In the genomic region with DNA sequence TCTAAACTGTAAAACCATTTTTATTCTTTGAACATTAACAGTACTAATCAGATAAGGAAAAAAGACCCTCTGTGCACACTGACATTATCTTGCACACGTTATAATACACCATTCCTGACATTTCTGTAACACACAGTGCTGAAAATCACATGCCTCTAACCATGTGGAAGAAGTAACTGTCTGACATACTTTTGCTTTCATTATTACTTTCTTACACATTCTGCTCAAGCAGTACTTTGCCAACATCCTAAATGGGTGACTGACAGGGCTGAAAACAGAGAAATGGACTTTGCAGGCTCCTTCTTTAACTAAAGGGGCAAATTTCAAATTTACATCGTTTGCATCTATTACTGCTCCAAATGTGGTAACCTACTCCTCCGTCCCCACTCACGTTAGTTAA, we compare ENCODE assay signal across 11 cellular contexts. TPM values are rescaled to one million over a fixed set of nuclear protein-coding genes. Genes with fewer than 3 reads are reported as not detected.
DNase-seq lines count a peak whose midpoint lies in the region; ATAC-seq, FAIRE-seq and TF ChIP-seq lines count a peak whose summit lies in the region.
"Had no signal": no experiment of that assay in that cellular context is flagged by ENCODE, and none has a peak within 500 bp of the region (broad histone marks: within the 10 kb centered on the region; RNA-seq: fewer than 3 reads in every experiment).

No MANE protein-coding gene starts in this region.

- TF ChIP-seq POLR2A in right lobe of liver (IDR thresholded peaks at IDR 0.05) (no peak), HepG2 (IDR thresholded peaks at IDR 0.05; ENCODE audit: insufficient read depth in 1 of 2, low read depth in 2 of 2, low read length in 2 of 2) (no peak)

- H3K27ac ChIP-seq in right lobe of liver (no peak overlapping the region), HepG2 (ENCODE audit: extremely low read length, insufficient read depth, low read length) (no peak overlapping the region)

- no peak for TF ChIP-seq EP300 in HepG2 (IDR thresholded peaks at IDR 0.05; ENCODE audit: low read depth in 2 of 2, low read length in 2 of 2)
- TF ChIP-seq EP300 in HepG2 (CRISPR knock-in tag; IDR thresholded peaks at IDR 0.05; ENCODE audit: borderline replicate concordance), result no peak

- intact Hi-C loops in right lobe of liver (cut with DNase I), result no loop called here
- intact Hi-C loops in HepG2 (cut with micrococcal nuclease; ENCODE audit: unreplicated experiment), result no loop called here

- H3K27me3 ChIP-seq in right lobe of liver (no peaks in the 10 kb centered on the region), HepG2 (ENCODE audit: control insufficient read depth in 1 of 2, insufficient read depth in 2 of 2, low read length in 2 of 2) (no peaks in the 10 kb centered on the region)

- H4K20me1 ChIP-seq in HepG2 (ENCODE audit: insufficient read depth, low read length), result no peaks in the 10 kb centered on the region

- DNase-seq in right lobe of liver, result no peak
- no peak for DNase-seq in HepG2 (ENCODE audit: low spot score)
- DNase-seq in RPMI7951 (ENCODE audit: low read depth), result peak; percentile 8
- no peak for DNase-seq in NCI-H1105 (lab: John Stamatoyannopoulos, UW)
- no peak for DNase-seq in AG08396 (ENCODE audit: low spot score)
- no peak for DNase-seq in GOT3 (lab: John Stamatoyannopoulos, UW)
- DNase-seq in NCI-H187 (lab: John Stamatoyannopoulos, UW), result no peak

- TF ChIP-seq CTCF in right lobe of liver (IDR thresholded peaks at IDR 0.05), result no peak
- no peak for TF ChIP-seq CTCF in HepG2 (CRISPR knock-in tag; IDR thresholded peaks at IDR 0.05)

- in situ Hi-C loops in HepG2 (cut with HindIII; ENCODE audit: extremely low pct_ligation_motif_present, low pct_unique_long_range_greater_than_20kb), result no loop called here

- H3K4me3 ChIP-seq in right lobe of liver (no peak overlapping the region), HepG2 (replicated peaks in 1 of 3; ENCODE audit: insufficient read depth in 1 of 3, low read depth in 2 of 3, low read length in 3 of 3) (no peak overlapping the region)

- H3K4me2 ChIP-seq in HepG2 (ENCODE audit: low read depth, low read length), result no peak overlapping the region

- TF ChIP-seq RAD21 in HepG2 (CRISPR knock-in tag; IDR thresholded peaks at IDR 0.05), result no peak

- FAIRE-seq in HepG2 (lab: Jason Lieb, UNC), result no peak

- H3K79me2 ChIP-seq in HepG2 (ENCODE audit: insufficient read depth, low read length), result no peaks in the 10 kb centered on the region

- H3K9me3 ChIP-seq in right lobe of liver (no peaks in the 10 kb centered on the region), HepG2 (ENCODE audit: low read length) (no peaks in the 10 kb centered on the region)

- no peak overlapping the region for H3K9ac ChIP-seq in HepG2 (ENCODE audit: insufficient read depth, low read depth, low read length)

- no TSS peak for BruUV-seq in HepG2 (replicated peaks; lab: Mats Ljungman, UMichigan)

- no peak overlapping the region for H2AFZ ChIP-seq in HepG2 (ENCODE audit: low read length)

- POLR2A ChIA-PET in HepG2 (lab: Yijun Ruan, JAX), result no interaction called here

- H3K36me3 ChIP-seq in right lobe of liver (peaks cover 0 to 16% (median 4%) of the 10 kb centered on the region in 4 donors), HepG2 (replicated peaks in 1 of 2; ENCODE audit: control insufficient read depth in 1 of 2, insufficient read depth in 2 of 2, low read length in 2 of 2) (peaks cover 1 to 17% of the 10 kb centered on the region in 2 experiments; a peak in 4 of 5 replicates)

- 53% methylated on average over 4 of the region's 4 CpGs for WGBS in right lobe of liver (ENCODE audit: insufficient coverage, low coverage, low lambda C conversion rate, missing lambda C conversion rate)
- 69% methylated on average over 4 of the region's 4 CpGs for WGBS in HepG2 (ENCODE audit: low lambda C conversion rate)

- ATAC-seq in right lobe of liver (peak; percentile 22 to 66 (median 46)), HepG2 (no peak), HG02938 (IDR thresholded peaks at IDR 0.05; ENCODE audit: unreplicated experiment) (peak; percentile 96)
- ATAC-seq: SK-N-SH treated with all-trans-retinoic acid at 6 μM for 48 hours had no signal

- H3K4me1 ChIP-seq in right lobe of liver (peaks cover 0 to 3% (median 0%) of the 10 kb centered on the region in 4 donors), HepG2 (ENCODE audit: insufficient read depth, low read length) (no peaks in the 10 kb centered on the region)

- CTCF ChIA-PET in HepG2 (lab: Yijun Ruan, JAX; ENCODE audit: low intra/inter-chr PET ratio, low total read pairs), result no interaction called here

TF ChIP-seq in HepG2, 621 proteins besides CTCF, POLR2A, EP300 and RAD21 (continues in another document):
- TF ChIP-seq, protein P1, sequence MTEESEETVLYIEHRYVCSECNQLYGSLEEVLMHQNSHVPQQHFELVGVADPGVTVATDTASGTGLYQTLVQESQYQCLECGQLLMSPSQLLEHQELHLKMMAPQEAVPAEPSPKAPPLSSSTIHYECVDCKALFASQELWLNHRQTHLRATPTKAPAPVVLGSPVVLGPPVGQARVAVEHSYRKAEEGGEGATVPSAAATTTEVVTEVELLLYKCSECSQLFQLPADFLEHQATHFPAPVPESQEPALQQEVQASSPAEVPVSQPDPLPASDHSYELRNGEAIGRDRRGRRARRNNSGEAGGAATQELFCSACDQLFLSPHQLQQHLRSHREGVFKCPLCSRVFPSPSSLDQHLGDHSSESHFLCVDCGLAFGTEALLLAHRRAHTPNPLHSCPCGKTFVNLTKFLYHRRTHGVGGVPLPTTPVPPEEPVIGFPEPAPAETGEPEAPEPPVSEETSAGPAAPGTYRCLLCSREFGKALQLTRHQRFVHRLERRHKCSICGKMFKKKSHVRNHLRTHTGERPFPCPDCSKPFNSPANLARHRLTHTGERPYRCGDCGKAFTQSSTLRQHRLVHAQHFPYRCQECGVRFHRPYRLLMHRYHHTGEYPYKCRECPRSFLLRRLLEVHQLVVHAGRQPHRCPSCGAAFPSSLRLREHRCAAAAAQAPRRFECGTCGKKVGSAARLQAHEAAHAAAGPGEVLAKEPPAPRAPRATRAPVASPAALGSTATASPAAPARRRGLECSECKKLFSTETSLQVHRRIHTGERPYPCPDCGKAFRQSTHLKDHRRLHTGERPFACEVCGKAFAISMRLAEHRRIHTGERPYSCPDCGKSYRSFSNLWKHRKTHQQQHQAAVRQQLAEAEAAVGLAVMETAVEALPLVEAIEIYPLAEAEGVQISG (CRISPR knock-in tag; IDR thresholded peaks at IDR 0.05), result no peak
- TF ChIP-seq DNMT1 (CRISPR knock-in tag; IDR thresholded peaks at IDR 0.05), result no peak
- no peak for TF ChIP-seq ZFP36L2 (CRISPR knock-in tag; IDR thresholded peaks at IDR 0.05)
- TF ChIP-seq, protein P2, sequence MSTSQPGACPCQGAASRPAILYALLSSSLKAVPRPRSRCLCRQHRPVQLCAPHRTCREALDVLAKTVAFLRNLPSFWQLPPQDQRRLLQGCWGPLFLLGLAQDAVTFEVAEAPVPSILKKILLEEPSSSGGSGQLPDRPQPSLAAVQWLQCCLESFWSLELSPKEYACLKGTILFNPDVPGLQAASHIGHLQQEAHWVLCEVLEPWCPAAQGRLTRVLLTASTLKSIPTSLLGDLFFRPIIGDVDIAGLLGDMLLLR (CRISPR knock-in tag; IDR thresholded peaks at IDR 0.05), result no peak
- TF ChIP-seq, protein P3, sequence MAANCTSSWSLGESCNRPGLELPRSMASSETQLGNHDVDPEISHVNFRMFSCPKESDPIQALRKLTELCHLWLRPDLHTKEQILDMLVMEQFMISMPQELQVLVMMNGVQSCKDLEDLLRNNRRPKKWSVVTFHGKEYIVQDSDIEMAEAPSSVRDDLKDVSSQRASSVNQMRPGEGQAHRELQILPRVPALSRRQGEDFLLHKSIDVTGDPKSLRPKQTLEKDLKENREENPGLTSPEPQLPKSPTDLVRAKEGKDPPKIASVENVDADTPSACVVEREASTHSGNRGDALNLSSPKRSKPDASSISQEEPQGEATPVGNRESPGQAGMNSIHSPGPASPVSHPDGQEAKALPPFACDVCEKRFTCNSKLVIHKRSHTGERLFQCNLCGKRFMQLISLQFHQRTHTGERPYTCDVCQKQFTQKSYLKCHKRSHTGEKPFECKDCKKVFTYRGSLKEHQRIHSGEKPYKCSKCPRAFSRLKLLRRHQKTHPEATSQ (CRISPR knock-in tag; IDR thresholded peaks at IDR 0.05; ENCODE audit: borderline replicate concordance), result no peak
- TF ChIP-seq RNF2 (conservative IDR thresholded peaks at IDR 0.05; ENCODE audit: low read depth), result no peak
- TF ChIP-seq ZNF780A (CRISPR knock-in tag; IDR thresholded peaks at IDR 0.05), result no peak
- TF ChIP-seq ZNF12 (CRISPR knock-in tag; IDR thresholded peaks at IDR 0.05), result no peak
- TF ChIP-seq GTF2F1 (IDR thresholded peaks at IDR 0.05; ENCODE audit: low read length), result no peak

RNA-seq across cellular contexts. Expression of a gene that starts 22.8 kb away (rescaled TPM):
- under 1 TPM in 1 of 6 experiments, not detected in 5; 0.22 TPM for total RNA-seq in right lobe of liver
- 0.11 TPM in 1 of 2 replicates, not detected in the other for total RNA-seq in HepG2 (2016; rRNA removed; fragmentation: Illumina TruSeq; extraction: Trizol)
- total RNA-seq in HepG2 (2016; cell fraction: cytosol; rRNA removed; fragmentation: Illumina TruSeq; extraction: Trizol; ENCODE audit: low read depth), result not detected in 2 replicates
- total RNA-seq in HepG2 (2016; cell fraction: insoluble cytoplasmic fraction; rRNA removed; fragmentation: Illumina TruSeq; extraction: Trizol), result not detected in 2 replicates
- not detected in 2 replicates for total RNA-seq in HepG2 (2016; cell fraction: membrane; rRNA removed; fragmentation: Illumina TruSeq; extraction: Trizol)
- total RNA-seq in HepG2 (2016; cell fraction: nucleus; rRNA removed; fragmentation: Illumina TruSeq; extraction: Trizol), result not detected in 2 replicates
- polyA plus RNA-seq in HepG2 (2011; rRNA removed), result 0.03 TPM in 1 of 2 replicates, not detected in the other
- 0.03 TPM in 1 of 2 replicates, not detected in the other for polyA plus RNA-seq in HepG2 (2011; cell fraction: cytosol; rRNA removed)
- 0.19 and 0.28 TPM in 2 replicates for polyA plus RNA-seq in HepG2 (2011; cell fraction: nucleus; rRNA removed)
- 0.17 TPM in 1 of 2 replicates, not detected in the other for polyA plus RNA-seq in HepG2 (2012)
- not detected in 2 replicates for polyA plus RNA-seq in HepG2 (2016; cell fraction: cytosol; fragmentation: Illumina TruSeq; extraction: Trizol; ENCODE audit: low read depth)
- polyA plus RNA-seq in HepG2 (2016; cell fraction: insoluble cytoplasmic fraction; fragmentation: Illumina TruSeq; extraction: Trizol; ENCODE audit: low read depth), result not detected in 2 replicates
- polyA plus RNA-seq in HepG2 (2016; cell fraction: membrane; fragmentation: Illumina TruSeq; extraction: Trizol; ENCODE audit: low read depth), result not detected in 2 replicates
- polyA plus RNA-seq in HepG2 (2016; cell fraction: nucleus; fragmentation: Illumina TruSeq; extraction: Trizol; ENCODE audit: insufficient read depth, low read depth), result 0.26 and 0.28 TPM in 2 replicates
- not detected in 2 replicates for polyA minus RNA-seq in HepG2 (2011; rRNA and poly(A)+ RNA removed; ENCODE audit: low replicate concordance)
- polyA minus RNA-seq in HepG2 (2011; cell fraction: cytosol; rRNA and poly(A)+ RNA removed), result not detected in 2 replicates
- polyA minus RNA-seq in HepG2 (2011; cell fraction: nucleus; rRNA and poly(A)+ RNA removed), result 0.13 and 0.37 TPM in 2 replicates
- not detected in 2 replicates for total RNA-seq in RPMI7951 (2014; rRNA removed; shearing (Covaris generic))
- total RNA-seq: skeletal muscle tissue had no signal
- polyA plus RNA-seq: BJ had no signal
